Comparison of ENCODE assay signal across 8 cellular contexts in genomic region chr2:96638144-96639121, GRCh38. TPM values are rescaled to one million over a fixed set of nuclear protein-coding genes. Genes with fewer than 3 reads are reported as not detected.
DNase-seq lines count a peak whose midpoint lies in the region; ATAC-seq, FAIRE-seq and TF ChIP-seq lines count a peak whose summit lies in the region.

Gene KANSL3 (minus strand): TSS chr2:96638312. CDS start chr2:96637135, 1,177 bp downstream.

- WGBS in psoas muscle, 3 donors: 6 to 9% (median 8%) methylated on average over 52 to 67 of the region's 67 CpGs

- TF ChIP-seq CTCF in GM13977 (IDR thresholded peaks at IDR 0.05; ENCODE audit: extremely low read depth, insufficient read depth, missing control alignments) (no peak), psoas muscle (IDR thresholded peaks at IDR 0.05) (no peak)

- no peaks in the 10 kb centered on the region for H3K9me3 ChIP-seq in psoas muscle

- intact Hi-C loops in left ventricle myocardium superior (cut with micrococcal nuclease) (no loop called here), psoas muscle (cut with DNase I) (loop anchor here (1.0 to 10.0 kb wide), 6 partner anchors 27 to 126 kb away; partner anchors contain the start of genes CNNM4 (in 2 of the 2) and ARID5A (in 1 of the 2))

- H3K27ac ChIP-seq in angular gyrus (ENCODE audit: low read depth, low read length): peak within 1 kb of the TSS; percentile 81
- peak within 1 kb of the TSS; percentile 88 for H3K27ac ChIP-seq in psoas muscle

- FAIRE-seq in urothelium cell line (lab: Jason Lieb, UNC): peak; percentile 88

- ATAC-seq in HG02884 (IDR thresholded peaks at IDR 0.05; ENCODE audit: unreplicated experiment) (peak; percentile 52), left ventricle myocardium superior (peak; percentile 89), psoas muscle (peak; percentile 89 to 93 (median 92))

- no peaks in the 10 kb centered on the region for H3K27me3 ChIP-seq in psoas muscle (ENCODE audit: insufficient read depth in 3 of 3, low read length in 2 of 3)

- H3K4me1 ChIP-seq in psoas muscle: peaks cover 35% of the 10 kb centered on the region

- H3K4me3 ChIP-seq in psoas muscle: peak within 1 kb of the TSS; percentile 73

- in situ Hi-C loops in GM13977 (cut with MboI; ENCODE audit: low pct_unique_long_range_greater_than_20kb, low sequenced_read_pairs, unreplicated experiment): no loop called here

- DNase-seq in GM13977 (ENCODE audit: low spot score): peak; percentile 88
- peak; percentile 77 for DNase-seq in NCI-H1694 (lab: John Stamatoyannopoulos, UW)
- peak; percentile 79 to 94 (median 82) for DNase-seq in T-helper 2 cell
- DNase-seq in left ventricle myocardium superior: peak; percentile 94
- peak; percentile 89 to 96 for DNase-seq in psoas muscle
- peak; percentile 95 for DNase-seq in urothelium cell line (ENCODE audit: low spot score)

- peaks cover 0 to 28% of the 10 kb centered on the region in 2 donors for H3K36me3 ChIP-seq in psoas muscle (ENCODE audit: insufficient read depth in 1 of 2, low read depth in 1 of 2)

RNA-seq across cellular contexts. Expression of gene KANSL3, which starts in this region (rescaled TPM):
- total RNA-seq in left ventricle myocardium superior (30.9 TPM), psoas muscle (10 to 100 TPM; 49.2 to 55.3 (median 50.6) TPM)
- polyA plus RNA-seq in psoas muscle: 100 to 1,000 TPM in 1 of 3 donors, 10 to 100 TPM in 2; 25.9 to 101 (median 32.6) TPM

Comparison
In these comparisons a context has a peak if more than half of its experiments do, and no peak if none do; other contexts are left out.
1. Peak in every context shown above with its lines: DNase-seq, ATAC-seq, H3K4me3 ChIP-seq and H3K27ac ChIP-seq.